ENCODE assay signal across 8 cellular contexts in genomic region chr12:117212563-117213190, GRCh38. TPM values are rescaled to one million over a fixed set of nuclear protein-coding genes. Genes with fewer than 3 reads are reported as not detected.
A peak's percentile ranks its signal among the peaks of the same experiment; 100 is the strongest.
DNase-seq lines count a peak whose midpoint lies in the region; ATAC-seq and TF ChIP-seq lines count a peak whose summit lies in the region.

No MANE protein-coding gene starts in this region.

- H3K27me3 ChIP-seq in tibial artery = peaks cover 0 to 34% of the 10 kb centered on the region in 2 donors

- intact Hi-C loops in tibial artery (cut with DNase I; ENCODE audit: low total_unique reads) = no loop called here

- H3K4me1 ChIP-seq in tibial artery = no peaks in the 10 kb centered on the region

- peak; percentile 85 for DNase-seq in ELF-1 (ENCODE audit: low read depth, low spot score)
- DNase-seq in LHCN-M2 (ENCODE audit: low read depth) = peak; percentile 65
- DNase-seq in RKO (ENCODE audit: low spot score) = peak; percentile 66
- peak; percentile 24 to 40 for DNase-seq in activated T-helper 1 cell treated with anti-CD3 and anti-CD28 coated beads, Interleukin-2, amount 50 U/mL, for 16 hours (ENCODE audit: low read depth in 1 of 2, low spot score in 1 of 2)
- peak; percentile 89 for DNase-seq in fibroblast of the aortic adventitia (ENCODE audit: low read depth)
- DNase-seq in occipital lobe (lab: John Stamatoyannopoulos, UW) = peak; percentile 34
- peak; percentile 78 for DNase-seq in tibial artery

- TF ChIP-seq CTCF in fibroblast of the aortic adventitia (IDR thresholded peaks at IDR 0.05; ENCODE audit: insufficient read depth, low read length) = peak; percentile 96
- TF ChIP-seq CTCF in tibial artery (IDR thresholded peaks at IDR 0.05) = peak; percentile 78 to 84

- no peaks in the 10 kb centered on the region for H3K9me3 ChIP-seq in tibial artery

- no peak overlapping the region for H3K27ac ChIP-seq in tibial artery

- H3K36me3 ChIP-seq in tibial artery = no peaks in the 10 kb centered on the region

- no peak for ATAC-seq in HG02759 (IDR thresholded peaks at IDR 0.05; ENCODE audit: unreplicated experiment)

- H3K4me3 ChIP-seq in fibroblast of the aortic adventitia (ENCODE audit: low read depth, low read length) (no peak overlapping the region), tibial artery (no peak overlapping the region)

RNA-seq across cellular contexts. Expression of gene FBXO21, which starts 22.4 kb away (rescaled TPM):
- total RNA-seq in LHCN-M2 (2014; rRNA removed) = 58.8 and 63.3 TPM in 2 replicates
- polyA plus RNA-seq in LHCN-M2 (2012) = 10.5 TPM
- total RNA-seq in fibroblast of the aortic adventitia (ENCODE audit: low replicate concordance) = 41.5 and 44.8 TPM in 2 replicates
- 131 TPM for total RNA-seq in occipital lobe

Comparison
In these comparisons a context has a peak if more than half of its experiments do, and no peak if none do; other contexts are left out.
1. DNase-seq: peak in every context shown above with its lines; median percentile 89 in fibroblast of the aortic adventitia; 85 in ELF-1; 78 in tibial artery; 66 in RKO; 65 in LHCN-M2; 34 in occipital lobe; 32 in activated T-helper 1 cell treated with anti-CD3 and anti-CD28 coated beads, Interleukin-2, amount 50 U/mL, for 16 hours.